Comparison of ENCODE assay signal across 1 cellular context in the genomic region with DNA sequence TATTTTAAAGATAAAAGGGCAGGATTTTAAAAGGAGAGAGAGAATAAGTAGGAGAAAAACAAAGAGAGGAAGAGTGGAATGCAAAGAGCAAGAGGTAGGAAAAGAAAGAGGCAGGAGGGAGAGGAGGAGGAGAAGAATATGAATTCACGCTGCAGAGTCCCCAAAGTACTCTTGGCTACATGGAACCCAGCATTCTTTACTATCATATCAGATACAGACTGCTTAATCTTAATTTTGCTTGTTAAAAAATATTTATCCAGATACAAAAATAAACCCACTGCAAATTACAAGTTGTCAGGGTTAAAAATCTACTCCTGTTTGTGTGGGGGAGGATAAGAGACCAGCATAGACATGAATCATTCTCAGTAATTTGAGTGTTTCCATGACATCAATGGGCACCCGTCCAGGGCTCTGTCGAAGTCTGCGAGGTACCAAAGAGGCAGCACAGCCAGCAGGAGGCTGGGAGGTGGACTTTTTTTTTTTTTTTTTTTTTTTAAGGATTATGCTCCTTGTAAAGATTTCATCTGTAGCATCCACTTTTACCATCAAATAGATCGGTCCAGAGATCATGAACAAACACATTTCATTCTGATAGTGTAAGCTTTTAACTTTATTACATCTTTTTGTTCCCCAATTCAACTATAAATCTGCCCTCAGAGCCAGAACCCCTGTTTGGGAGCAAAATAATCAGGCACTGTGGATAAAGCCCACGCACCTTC.
TF ChIP-seq lines count a peak whose summit lies in the region.

No MANE protein-coding gene starts in this region.

TF ChIP-seq in K562, 482 proteins besides CTCF, POLR2A, EP300 and RAD21 (continued from another document):
- TF ChIP-seq, protein P1, sequence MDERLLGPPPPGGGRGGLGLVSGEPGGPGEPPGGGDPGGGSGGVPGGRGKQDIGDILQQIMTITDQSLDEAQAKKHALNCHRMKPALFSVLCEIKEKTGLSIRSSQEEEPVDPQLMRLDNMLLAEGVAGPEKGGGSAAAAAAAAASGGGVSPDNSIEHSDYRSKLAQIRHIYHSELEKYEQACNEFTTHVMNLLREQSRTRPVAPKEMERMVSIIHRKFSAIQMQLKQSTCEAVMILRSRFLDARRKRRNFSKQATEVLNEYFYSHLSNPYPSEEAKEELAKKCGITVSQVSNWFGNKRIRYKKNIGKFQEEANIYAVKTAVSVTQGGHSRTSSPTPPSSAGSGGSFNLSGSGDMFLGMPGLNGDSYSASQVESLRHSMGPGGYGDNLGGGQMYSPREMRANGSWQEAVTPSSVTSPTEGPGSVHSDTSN (CRISPR knock-in tag; IDR thresholded peaks at IDR 0.05; ENCODE audit: low read depth): no peak
- TF ChIP-seq, protein P1 (tag; conservative IDR thresholded peaks at IDR 0.05; ENCODE audit: low read depth): peak; percentile 86
- TF ChIP-seq SAP30 (IDR thresholded peaks at IDR 0.05; ENCODE audit: borderline replicate concordance, insufficient read depth, low read depth, low read length, poor library complexity, severe bottlenecking) (no peak), NFIC (IDR thresholded peaks at IDR 0.05) (peak; percentile 83), DPF2 (IDR thresholded peaks at IDR 0.05) (peak; percentile 45; the same call in 1 of the 2 replicates), ETV6 (IDR thresholded peaks at IDR 0.05; ENCODE audit: borderline replicate concordance in 1 of 2, low read depth in 2 of 2, low read length in 1 of 2) (no peak), ETV6 (CRISPR knock-in tag; IDR thresholded peaks at IDR 0.05; ENCODE audit: borderline replicate concordance) (no peak), ZNF165 (CRISPR knock-in tag; IDR thresholded peaks at IDR 0.05; ENCODE audit: borderline replicate concordance) (no peak), ESRRB (CRISPR knock-in tag; IDR thresholded peaks at IDR 0.05; ENCODE audit: borderline replicate concordance) (no peak)
- TF ChIP-seq, protein P2, sequence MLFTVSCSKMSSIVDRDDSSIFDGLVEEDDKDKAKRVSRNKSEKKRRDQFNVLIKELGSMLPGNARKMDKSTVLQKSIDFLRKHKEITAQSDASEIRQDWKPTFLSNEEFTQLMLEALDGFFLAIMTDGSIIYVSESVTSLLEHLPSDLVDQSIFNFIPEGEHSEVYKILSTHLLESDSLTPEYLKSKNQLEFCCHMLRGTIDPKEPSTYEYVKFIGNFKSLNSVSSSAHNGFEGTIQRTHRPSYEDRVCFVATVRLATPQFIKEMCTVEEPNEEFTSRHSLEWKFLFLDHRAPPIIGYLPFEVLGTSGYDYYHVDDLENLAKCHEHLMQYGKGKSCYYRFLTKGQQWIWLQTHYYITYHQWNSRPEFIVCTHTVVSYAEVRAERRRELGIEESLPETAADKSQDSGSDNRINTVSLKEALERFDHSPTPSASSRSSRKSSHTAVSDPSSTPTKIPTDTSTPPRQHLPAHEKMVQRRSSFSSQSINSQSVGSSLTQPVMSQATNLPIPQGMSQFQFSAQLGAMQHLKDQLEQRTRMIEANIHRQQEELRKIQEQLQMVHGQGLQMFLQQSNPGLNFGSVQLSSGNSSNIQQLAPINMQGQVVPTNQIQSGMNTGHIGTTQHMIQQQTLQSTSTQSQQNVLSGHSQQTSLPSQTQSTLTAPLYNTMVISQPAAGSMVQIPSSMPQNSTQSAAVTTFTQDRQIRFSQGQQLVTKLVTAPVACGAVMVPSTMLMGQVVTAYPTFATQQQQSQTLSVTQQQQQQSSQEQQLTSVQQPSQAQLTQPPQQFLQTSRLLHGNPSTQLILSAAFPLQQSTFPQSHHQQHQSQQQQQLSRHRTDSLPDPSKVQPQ (CRISPR knock-in tag; IDR thresholded peaks at IDR 0.05; ENCODE audit: borderline replicate concordance): no peak
- TF ChIP-seq, protein P3, sequence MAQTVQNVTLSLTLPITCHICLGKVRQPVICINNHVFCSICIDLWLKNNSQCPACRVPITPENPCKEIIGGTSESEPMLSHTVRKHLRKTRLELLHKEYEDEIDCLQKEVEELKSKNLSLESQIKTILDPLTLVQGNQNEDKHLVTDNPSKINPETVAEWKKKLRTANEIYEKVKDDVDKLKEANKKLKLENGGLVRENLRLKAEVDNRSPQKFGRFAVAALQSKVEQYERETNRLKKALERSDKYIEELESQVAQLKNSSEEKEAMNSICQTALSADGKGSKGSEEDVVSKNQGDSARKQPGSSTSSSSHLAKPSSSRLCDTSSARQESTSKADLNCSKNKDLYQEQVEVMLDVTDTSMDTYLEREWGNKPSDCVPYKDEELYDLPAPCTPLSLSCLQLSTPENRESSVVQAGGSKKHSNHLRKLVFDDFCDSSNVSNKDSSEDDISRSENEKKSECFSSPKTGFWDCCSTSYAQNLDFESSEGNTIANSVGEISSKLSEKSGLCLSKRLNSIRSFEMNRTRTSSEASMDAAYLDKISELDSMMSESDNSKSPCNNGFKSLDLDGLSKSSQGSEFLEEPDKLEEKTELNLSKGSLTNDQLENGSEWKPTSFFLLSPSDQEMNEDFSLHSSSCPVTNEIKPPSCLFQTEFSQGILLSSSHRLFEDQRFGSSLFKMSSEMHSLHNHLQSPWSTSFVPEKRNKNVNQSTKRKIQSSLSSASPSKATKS (CRISPR knock-in tag; IDR thresholded peaks at IDR 0.05): no peak
- TF ChIP-seq, protein P4, sequence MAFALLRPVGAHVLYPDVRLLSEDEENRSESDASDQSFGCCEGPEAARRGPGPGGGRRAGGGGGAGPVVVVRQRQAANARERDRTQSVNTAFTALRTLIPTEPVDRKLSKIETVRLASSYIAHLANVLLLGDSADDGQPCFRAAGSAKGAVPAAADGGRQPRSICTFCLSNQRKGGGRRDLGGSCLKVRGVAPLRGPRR (CRISPR knock-in tag; IDR thresholded peaks at IDR 0.05): no peak
- TF ChIP-seq, protein P5, sequence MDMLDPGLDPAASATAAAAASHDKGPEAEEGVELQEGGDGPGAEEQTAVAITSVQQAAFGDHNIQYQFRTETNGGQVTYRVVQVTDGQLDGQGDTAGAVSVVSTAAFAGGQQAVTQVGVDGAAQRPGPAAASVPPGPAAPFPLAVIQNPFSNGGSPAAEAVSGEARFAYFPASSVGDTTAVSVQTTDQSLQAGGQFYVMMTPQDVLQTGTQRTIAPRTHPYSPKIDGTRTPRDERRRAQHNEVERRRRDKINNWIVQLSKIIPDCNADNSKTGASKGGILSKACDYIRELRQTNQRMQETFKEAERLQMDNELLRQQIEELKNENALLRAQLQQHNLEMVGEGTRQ (CRISPR knock-in tag; IDR thresholded peaks at IDR 0.05): no peak
- TF ChIP-seq, protein P6, sequence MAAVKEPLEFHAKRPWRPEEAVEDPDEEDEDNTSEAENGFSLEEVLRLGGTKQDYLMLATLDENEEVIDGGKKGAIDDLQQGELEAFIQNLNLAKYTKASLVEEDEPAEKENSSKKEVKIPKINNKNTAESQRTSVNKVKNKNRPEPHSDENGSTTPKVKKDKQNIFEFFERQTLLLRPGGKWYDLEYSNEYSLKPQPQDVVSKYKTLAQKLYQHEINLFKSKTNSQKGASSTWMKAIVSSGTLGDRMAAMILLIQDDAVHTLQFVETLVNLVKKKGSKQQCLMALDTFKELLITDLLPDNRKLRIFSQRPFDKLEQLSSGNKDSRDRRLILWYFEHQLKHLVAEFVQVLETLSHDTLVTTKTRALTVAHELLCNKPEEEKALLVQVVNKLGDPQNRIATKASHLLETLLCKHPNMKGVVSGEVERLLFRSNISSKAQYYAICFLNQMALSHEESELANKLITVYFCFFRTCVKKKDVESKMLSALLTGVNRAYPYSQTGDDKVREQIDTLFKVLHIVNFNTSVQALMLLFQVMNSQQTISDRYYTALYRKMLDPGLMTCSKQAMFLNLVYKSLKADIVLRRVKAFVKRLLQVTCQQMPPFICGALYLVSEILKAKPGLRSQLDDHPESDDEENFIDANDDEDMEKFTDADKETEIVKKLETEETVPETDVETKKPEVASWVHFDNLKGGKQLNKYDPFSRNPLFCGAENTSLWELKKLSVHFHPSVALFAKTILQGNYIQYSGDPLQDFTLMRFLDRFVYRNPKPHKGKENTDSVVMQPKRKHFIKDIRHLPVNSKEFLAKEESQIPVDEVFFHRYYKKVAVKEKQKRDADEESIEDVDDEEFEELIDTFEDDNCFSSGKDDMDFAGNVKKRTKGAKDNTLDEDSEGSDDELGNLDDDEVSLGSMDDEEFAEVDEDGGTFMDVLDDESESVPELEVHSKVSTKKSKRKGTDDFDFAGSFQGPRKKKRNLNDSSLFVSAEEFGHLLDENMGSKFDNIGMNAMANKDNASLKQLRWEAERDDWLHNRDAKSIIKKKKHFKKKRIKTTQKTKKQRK (IDR thresholded peaks at IDR 0.05; ENCODE audit: borderline replicate concordance, low read depth, low read length): no peak
TF ChIP-seq in K562: peak in this region for 18.
